In genomic region chr1:34549199-34549598, GRCh38 we compare ENCODE assay signal across 1 cellular context.
TF ChIP-seq lines count a peak whose summit lies in the region.

No MANE protein-coding gene starts in this region.

TF ChIP-seq in K562, 482 proteins besides CTCF, POLR2A, EP300 and RAD21 (continued from another document):
- peak; percentile 69 for TF ChIP-seq CTCFL (IDR thresholded peaks at IDR 0.05; ENCODE audit: borderline replicate concordance, insufficient read depth, low read depth, low read length, poor library complexity, severe bottlenecking)
- 0 out of 2 replicates have a peak, but pooled peaks have one; percentile 21 for TF ChIP-seq SMC3 (conservative IDR thresholded peaks at IDR 0.05; ENCODE audit: insufficient read depth, low read depth, low read length)
